29 cellular contexts compared by ENCODE assay signal in the genomic region with DNA sequence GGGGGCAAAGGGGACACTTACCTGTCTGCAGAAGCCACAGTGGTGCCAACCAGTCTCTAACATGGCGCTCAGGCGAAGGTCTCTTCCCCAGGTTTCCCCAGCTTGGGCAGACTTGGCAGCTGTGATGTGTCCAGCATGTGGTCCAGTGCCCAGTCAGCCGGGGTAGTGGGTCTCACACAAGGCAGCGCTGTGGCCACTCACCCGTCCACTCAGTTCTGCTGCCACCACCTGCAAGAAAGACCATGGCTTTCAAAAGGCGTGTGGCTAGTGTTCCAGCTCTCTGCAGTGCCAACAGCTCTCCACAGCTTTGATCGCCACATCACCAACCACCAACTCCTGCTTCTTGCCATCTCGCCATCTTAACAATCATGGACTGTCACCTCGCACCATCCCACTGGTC.
DNase-seq lines count a peak whose midpoint lies in the region; ATAC-seq, FAIRE-seq and TF ChIP-seq lines count a peak whose summit lies in the region.
"Had no signal": no experiment of that assay in that cellular context is flagged by ENCODE, and none has a peak within 500 bp of the region (broad histone marks: within the 10 kb centered on the region; RNA-seq: fewer than 3 reads in every experiment).

No MANE protein-coding gene starts in this region.

- H3K4me3 Mint-ChIP-seq in activated T-cell treated with anti-CD3 and anti-CD28 coated beads, Interleukin-2, amount 50 U/mL, for 24 hours: no peak overlapping the region
- H3K4me3 Mint-ChIP-seq: CD14-positive monocyte; CD4-positive, alpha-beta memory T cell; CD4-positive, CD25-positive, alpha-beta regulatory T cell; CD8-positive, alpha-beta memory T cell had no signal

- H3K4me3 ChIP-seq in Peyer's patch (no peak overlapping the region), bronchial epithelial cell (ENCODE audit: low read depth, low read length) (no peak overlapping the region)
- H3K4me3 ChIP-seq: BLaER1, GM12878 had no signal

- no peaks in the 10 kb centered on the region for H3K27me3 ChIP-seq in Peyer's patch
- H3K27me3 ChIP-seq in bronchial epithelial cell (ENCODE audit: control insufficient read depth, insufficient read depth, low read length): no peaks in the 10 kb centered on the region
- H3K27me3 ChIP-seq: BE2C, BLaER1 had no signal

- peak; percentile 8 for DNase-seq in activated T-cell treated with anti-CD3 and anti-CD28 coated beads, Interleukin-2, amount 50 U/mL, for 24 hours
- DNase-seq in activated T-cell treated with anti-CD3 and anti-CD28 coated beads for 4 hours: no peak
- DNase-seq in Peyer's patch: peak in 2 of 3 donors; percentile 11 to 42
- no peak for DNase-seq in bronchial epithelial cell (ENCODE audit: low read depth)
- DNase-seq in mesenteric fat pad (ENCODE audit: low spot score): peak; percentile 74
- no peak for DNase-seq in activated CD4-positive, alpha-beta T cell treated with anti-CD3 and anti-CD28 coated beads for 48 hours
- no peak for DNase-seq in A172 (ENCODE audit: low spot score)
- DNase-seq: ACHN; BE2C; C1 segment of cervical spinal cord; CD4-positive, alpha-beta memory T cell; CD4-positive, CD25-positive, alpha-beta regulatory T cell; CD8-positive, alpha-beta memory T cell; COR-L47; DMS 273 treated with DMSO at 0.1 percent for 48 hours; DMS153; DMS53; DMS79; DND-41; EL; GDM1 had no signal

- no peak for TF ChIP-seq CTCF in Peyer's patch (IDR thresholded peaks at IDR 0.05)
- TF ChIP-seq CTCF in bronchial epithelial cell (IDR thresholded peaks at IDR 0.05; ENCODE audit: insufficient read depth, low read length, severe bottlenecking): no peak

- H3K4me1 Mint-ChIP-seq in activated T-cell treated with anti-CD3 and anti-CD28 coated beads, Interleukin-2, amount 50 U/mL, for 24 hours (ENCODE audit: low read depth): peaks cover 7% of the 10 kb centered on the region
- H3K4me1 Mint-ChIP-seq: CD14-positive monocyte; CD4-positive, CD25-positive, alpha-beta regulatory T cell; CD8-positive, alpha-beta memory T cell had no signal

- ATAC-seq in HG03354 (IDR thresholded peaks at IDR 0.05; ENCODE audit: poor library complexity, severe bottlenecking, unreplicated experiment): no peak
- ATAC-seq: GM12878 had no signal

- no peak overlapping the region for H3K27ac Mint-ChIP-seq in activated T-cell treated with anti-CD3 and anti-CD28 coated beads, Interleukin-2, amount 50 U/mL, for 24 hours

- H3K27me3 Mint-ChIP-seq in activated T-cell treated with anti-CD3 and anti-CD28 coated beads, Interleukin-2, amount 50 U/mL, for 24 hours: no peaks in the 10 kb centered on the region

- no peak overlapping the region for H3K27ac ChIP-seq in Peyer's patch
- H3K27ac ChIP-seq: 22Rv1, BLaER1 had no signal

- no peaks in the 10 kb centered on the region for H3K4me1 ChIP-seq in Peyer's patch
- H3K4me1 ChIP-seq: BE2C, BLaER1 had no signal

- H3K9me3 ChIP-seq in Peyer's patch: no peaks in the 10 kb centered on the region
- H3K9me3 ChIP-seq: BE2C had no signal

- peak; percentile 47 for FAIRE-seq in bronchial epithelial cell (lab: Jason Lieb, UNC)
- FAIRE-seq: A204.1, GM12878, GM12892, GM18507 had no signal

- H3K36me3 ChIP-seq in Peyer's patch (no peaks in the 10 kb centered on the region), bronchial epithelial cell (ENCODE audit: control insufficient read depth, insufficient read depth, low read length) (no peaks in the 10 kb centered on the region)
- H3K36me3 ChIP-seq: BE2C, BLaER1 had no signal

- H3K9me3 Mint-ChIP-seq in activated T-cell treated with anti-CD3 and anti-CD28 coated beads, Interleukin-2, amount 50 U/mL, for 24 hours: peaks cover 5% of the 10 kb centered on the region
- H3K9me3 Mint-ChIP-seq: CD8-positive, alpha-beta memory T cell had no signal

- no peaks in the 10 kb centered on the region for H3K36me3 Mint-ChIP-seq in activated T-cell treated with anti-CD3 and anti-CD28 coated beads, Interleukin-2, amount 50 U/mL, for 24 hours (ENCODE audit: low read depth)
- H3K36me3 Mint-ChIP-seq: CD14-positive monocyte; CD4-positive, alpha-beta memory T cell; CD4-positive, CD25-positive, alpha-beta regulatory T cell had no signal

- TF ChIP-seq POLR2A in Peyer's patch (IDR thresholded peaks at IDR 0.05): no peak

Comparison
In these comparisons a context has a peak if more than half of its experiments do, and no peak if none do; other contexts are left out.
1. DNase-seq: peak in activated T-cell treated with anti-CD3 and anti-CD28 coated beads, Interleukin-2, amount 50 U/mL, for 24 hours (single experiment), Peyer's patch (2 of 3) and mesenteric fat pad (single experiment); none in activated T-cell treated with anti-CD3 and anti-CD28 coated beads for 4 hours (single experiment), bronchial epithelial cell (single experiment), activated CD4-positive, alpha-beta T cell treated with anti-CD3 and anti-CD28 coated beads for 48 hours (single experiment) and A172 (single experiment).